8 cellular contexts compared by ENCODE assay signal in genomic region chr12:1791104-1791927, GRCh38. TPM values are rescaled to one million over a fixed set of nuclear protein-coding genes. Genes with fewer than 3 reads are reported as not detected.
DNase-seq lines count a peak whose midpoint lies in the region; ATAC-seq and TF ChIP-seq lines count a peak whose summit lies in the region.

No MANE protein-coding gene starts in this region.

- H3K4me2 ChIP-seq in BLaER1, result peak overlapping the region; percentile 64

- H3K4me1 ChIP-seq in BLaER1 (peaks cover 65% of the 10 kb centered on the region), testis (peaks cover 5% of the 10 kb centered on the region)

- H3K4me3 ChIP-seq in BLaER1 (no peak overlapping the region), epithelial cell of proximal tubule (ENCODE audit: low read depth, low read length) (no peak overlapping the region), testis (no peak overlapping the region)

- H3K36me3 ChIP-seq in BLaER1, result peaks cover 47% of the 10 kb centered on the region
- no peaks in the 10 kb centered on the region for H3K36me3 ChIP-seq in testis (ENCODE audit: low read depth, missing control alignments)

- DNase-seq in HFFc6 (peak; percentile 63), NOMO-1 (lab: John Stamatoyannopoulos, UW; ENCODE audit: unreplicated experiment in 2 of 2) (peak; percentile 30 to 79), epithelial cell of proximal tubule (ENCODE audit: low read depth) (no peak), natural killer cell (peak; percentile 56), testis (peak; percentile 88), cerebellar nuclear complex (lab: John Stamatoyannopoulos, UW) (no peak)
- peak; percentile 71 for DNase-seq in activated CD8-positive, alpha-beta memory T cell treated with anti-CD3 and anti-CD28 coated beads, Interleukin-2, amount 50 U/mL, for 48 hours

- H3K4me3 Mint-ChIP-seq in HFFc6 (no peak overlapping the region), natural killer cell (peak overlapping the region; percentile 21)

- intact Hi-C loops in natural killer cell (cut with micrococcal nuclease) (loop anchor here (1.0 kb wide), 3 partner anchors 139 to 157 kb away; no protein-coding TSS in a partner anchor), testis (cut with DNase I; ENCODE audit: low total_unique reads) (loop anchor here (5.0 kb wide), 1 partner anchor 139 kb away; no protein-coding TSS in a partner anchor)

- H3K27ac ChIP-seq in BLaER1 (0 out of 2 replicates have a peak overlapping the region, but pooled peaks have one; percentile 25), testis (peak overlapping the region in 1 of 2 donors; percentile 20)

- H3K9me3 ChIP-seq in BLaER1 (no peaks in the 10 kb centered on the region), testis (no peaks in the 10 kb centered on the region)

- H3K27me3 Mint-ChIP-seq in HFFc6 (ENCODE audit: insufficient read depth) (peaks cover 5% of the 10 kb centered on the region), natural killer cell (ENCODE audit: low read depth in 2 of 2) (no peaks in the 10 kb centered on the region)

- ATAC-seq in natural killer cell, result peak; percentile 45 to 49 (median 47)

- no peaks in the 10 kb centered on the region for H3K27me3 ChIP-seq in BLaER1
- no peaks in the 10 kb centered on the region for H3K27me3 ChIP-seq in testis

- H3K9me3 Mint-ChIP-seq in HFFc6, result no peaks in the 10 kb centered on the region
- H3K9me3 Mint-ChIP-seq in natural killer cell, result no peaks in the 10 kb centered on the region

- peaks cover 24% of the 10 kb centered on the region for H4K20me1 ChIP-seq in BLaER1

- WGBS in testis, 2 donors, result 32 to 50% methylated on average over 8 to 10 of the region's 10 CpGs

- 0 out of 2 replicates have a peak overlapping the region, but pooled peaks have one; percentile 15 for H3K9ac ChIP-seq in BLaER1

- H3K36me3 Mint-ChIP-seq in HFFc6 (ENCODE audit: low read depth) (no peaks in the 10 kb centered on the region), natural killer cell (no peaks in the 10 kb centered on the region)

- no peak overlapping the region for H3K27ac Mint-ChIP-seq in HFFc6
- peak overlapping the region; percentile 81 to 83 for H3K27ac Mint-ChIP-seq in natural killer cell

- no peak for TF ChIP-seq POLR2A in testis (IDR thresholded peaks at IDR 0.05)

- H3K4me1 Mint-ChIP-seq in HFFc6 (ENCODE audit: low read depth) (peaks cover 17% of the 10 kb centered on the region), natural killer cell (peaks cover 31 to 32% of the 10 kb centered on the region in 2 donors)

- TF ChIP-seq CTCF in HFFc6 (IDR thresholded peaks at IDR 0.05), result peak; percentile 87
- peak; percentile 91 for TF ChIP-seq CTCF in epithelial cell of proximal tubule (conservative IDR thresholded peaks at IDR 0.05; ENCODE audit: low read depth, low read length)
- TF ChIP-seq CTCF in natural killer cell (IDR thresholded peaks at IDR 0.05), result peak; percentile 75
- peak; percentile 63 to 84 (median 71) for TF ChIP-seq CTCF in testis (IDR thresholded peaks at IDR 0.05)

RNA-seq across cellular contexts. Expression of gene LRTM2, which starts 29.0 kb away (rescaled TPM):
- not detected for total RNA-seq in HFFc6 (2021; fragmentation: NEBNext Ultra II Directional; extraction: Animal tissue kit (Norgen Biotek cat#: 25700))
- total RNA-seq in epithelial cell of proximal tubule (not detected in 2 replicates), natural killer cell (not detected), testis (under 1 TPM; 0.39 to 0.43 TPM)
- polyA plus RNA-seq in testis (ENCODE audit: insufficient read depth, low read depth, low replicate concordance), result 0.96 TPM

Comparison
In these comparisons a context has a peak if more than half of its experiments do, and no peak if none do; other contexts are left out.
1. DNase-seq: peak in HFFc6 (single experiment), NOMO-1 (2 of 2), activated CD8-positive, alpha-beta memory T cell treated with anti-CD3 and anti-CD28 coated beads, Interleukin-2, amount 50 U/mL, for 48 hours (single experiment), natural killer cell (single experiment) and testis (single experiment); none in epithelial cell of proximal tubule (single experiment) and cerebellar nuclear complex (0 of 2).
2. Peak in every context shown above with its lines, with median percentiles within 50 percentile points of each other: CTCF ChIP-seq.